Comparison of ENCODE assay signal across 1 cellular context in the genomic region with DNA sequence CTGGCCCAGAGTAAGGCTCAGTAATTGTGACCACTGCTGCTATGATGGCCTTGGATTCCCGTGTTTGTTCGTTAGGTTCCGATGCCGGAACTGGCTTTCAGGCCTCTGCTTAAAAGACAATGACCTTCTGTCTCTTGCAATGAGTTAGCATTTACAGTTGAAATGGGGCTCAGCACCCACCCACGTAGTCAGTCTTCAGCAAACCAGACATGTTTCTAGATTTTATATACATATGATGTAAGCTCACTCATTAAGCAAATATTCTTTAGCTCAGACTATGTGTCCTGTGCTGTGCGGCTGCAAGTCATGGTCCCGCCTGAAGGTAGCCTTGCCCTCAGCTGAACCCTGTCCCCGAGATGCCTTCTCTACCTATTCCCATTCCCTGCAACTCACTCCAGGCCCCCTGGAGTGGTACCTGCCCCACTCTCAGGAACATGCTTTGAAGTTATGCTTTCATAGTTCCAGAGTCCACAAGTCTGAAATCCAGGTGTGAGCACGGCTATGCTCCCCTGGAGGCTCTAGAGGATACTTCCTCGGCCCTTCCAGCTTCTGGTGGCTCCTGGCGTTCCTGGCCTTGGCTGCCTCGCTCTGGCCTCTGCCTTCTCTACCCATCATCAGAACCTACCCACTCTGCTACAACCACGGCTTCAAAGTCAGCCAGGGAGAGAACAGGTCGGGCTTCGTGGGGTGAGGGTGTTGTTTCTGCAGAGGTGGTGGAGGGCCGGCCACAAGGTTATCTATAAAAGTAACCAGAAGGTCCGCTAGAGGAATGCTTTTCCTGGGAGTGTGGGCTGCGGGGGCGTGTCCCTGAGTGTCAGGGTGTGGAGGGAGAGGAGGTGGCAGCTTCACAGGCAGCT.
TF ChIP-seq lines count a peak whose summit lies in the region.

No MANE protein-coding gene starts in this region.

TF ChIP-seq in HepG2, 621 proteins besides CTCF, POLR2A, EP300 and RAD21 (continued from another document and continues in another):
- TF ChIP-seq MTA1 (CRISPR knock-in tag; IDR thresholded peaks at IDR 0.05; ENCODE audit: borderline replicate concordance) (0 out of 2 replicates have a peak, but pooled peaks have one; percentile 33), ZFP36L1 (CRISPR knock-in tag; IDR thresholded peaks at IDR 0.05) (0 out of 2 replicates have a peak, but pooled peaks have one; percentile 35), NR1H2 (CRISPR knock-in tag; IDR thresholded peaks at IDR 0.05; ENCODE audit: borderline replicate concordance, low read depth) (no peak), UBTF (CRISPR knock-in tag; IDR thresholded peaks at IDR 0.05) (peak; percentile 32; the same call in 1 of the 2 replicates), ZNF460 (CRISPR knock-in tag; IDR thresholded peaks at IDR 0.05; ENCODE audit: borderline replicate concordance) (no peak), ZNF550 (CRISPR knock-in tag; IDR thresholded peaks at IDR 0.05; ENCODE audit: borderline replicate concordance) (no peak), HDAC2 (CRISPR knock-in tag; IDR thresholded peaks at IDR 0.05) (peak; percentile 36), ZFP37 (CRISPR knock-in tag; IDR thresholded peaks at IDR 0.05; ENCODE audit: borderline replicate concordance) (no peak), ZNF260 (CRISPR knock-in tag; IDR thresholded peaks at IDR 0.05; ENCODE audit: borderline replicate concordance, low read depth) (no peak), FLYWCH1 (CRISPR knock-in tag; IDR thresholded peaks at IDR 0.05) (no peak), ZNF430 (CRISPR knock-in tag; IDR thresholded peaks at IDR 0.05) (no peak; the same call in 1 of the 2 replicates), CAMTA2 (CRISPR knock-in tag; IDR thresholded peaks at IDR 0.05; ENCODE audit: borderline replicate concordance) (no peak), IRF2 (CRISPR knock-in tag; IDR thresholded peaks at IDR 0.05) (no peak), SSRP1 (CRISPR knock-in tag; IDR thresholded peaks at IDR 0.05) (0 out of 2 replicates have a peak, but pooled peaks have one; percentile 61), TFAP4 (IDR thresholded peaks at IDR 0.05; ENCODE audit: borderline replicate concordance, low read depth) (peak; percentile 27; the same call in 1 of the 2 replicates), HCFC1 (IDR thresholded peaks at IDR 0.05; ENCODE audit: low read depth, low read length) (no peak), ZNF326 (CRISPR knock-in tag; IDR thresholded peaks at IDR 0.05; ENCODE audit: borderline replicate concordance) (no peak), ARNTL (CRISPR knock-in tag; IDR thresholded peaks at IDR 0.05) (0 out of 2 replicates have a peak, but pooled peaks have one; percentile 35), ZBTB1 (CRISPR knock-in tag; IDR thresholded peaks at IDR 0.05; ENCODE audit: borderline replicate concordance) (no peak), NFYB (CRISPR knock-in tag; IDR thresholded peaks at IDR 0.05) (no peak), ZNF816 (CRISPR knock-in tag; IDR thresholded peaks at IDR 0.05; ENCODE audit: borderline replicate concordance) (no peak), CC2D1A (CRISPR knock-in tag; IDR thresholded peaks at IDR 0.05) (no peak), ZNF768 (CRISPR knock-in tag; IDR thresholded peaks at IDR 0.05) (no peak), GLI4 (CRISPR knock-in tag; IDR thresholded peaks at IDR 0.05; ENCODE audit: borderline replicate concordance) (no peak), RFX3 (CRISPR knock-in tag; IDR thresholded peaks at IDR 0.05) (no peak), ZNF432 (CRISPR knock-in tag; IDR thresholded peaks at IDR 0.05; ENCODE audit: borderline replicate concordance) (no peak), HOXA3 (CRISPR knock-in tag; IDR thresholded peaks at IDR 0.05) (peak; percentile 20; the same call in 1 of the 2 replicates), NRL (CRISPR knock-in tag; IDR thresholded peaks at IDR 0.05; ENCODE audit: borderline replicate concordance) (peak; percentile 52; the same call in 1 of the 2 replicates), MED8 (CRISPR knock-in tag; IDR thresholded peaks at IDR 0.05; ENCODE audit: insufficient replicate concordance) (no peak), ZNF414 (CRISPR knock-in tag; IDR thresholded peaks at IDR 0.05) (no peak), MBD4 (IDR thresholded peaks at IDR 0.05; ENCODE audit: borderline replicate concordance, low read length) (no peak), ZBTB8A (CRISPR knock-in tag; IDR thresholded peaks at IDR 0.05; ENCODE audit: borderline replicate concordance, low read depth) (no peak), ZNF644 (CRISPR knock-in tag; IDR thresholded peaks at IDR 0.05; ENCODE audit: low read depth) (0 out of 2 replicates have a peak, but pooled peaks have one; percentile 19), ZNF879 (CRISPR knock-in tag; IDR thresholded peaks at IDR 0.05) (no peak), SOX13 (IDR thresholded peaks at IDR 0.05) (no peak), SOX13 (CRISPR knock-in tag; conservative IDR thresholded peaks at IDR 0.05 in 1 of 2, IDR thresholded peaks at IDR 0.05 in 1 of 2) (peak in 1 of 2 experiments; percentile 52; a peak in 1 of 4 replicates), CBX2 (IDR thresholded peaks at IDR 0.05; ENCODE audit: low read depth, low read length) (no peak), CBX2 (CRISPR knock-in tag; IDR thresholded peaks at IDR 0.05; ENCODE audit: low read depth) (no peak), ZMYM3 (CRISPR knock-in tag; IDR thresholded peaks at IDR 0.05) (no peak), ZBTB14 (CRISPR knock-in tag; IDR thresholded peaks at IDR 0.05) (no peak), EZH2 (conservative IDR thresholded peaks at IDR 0.05; ENCODE audit: low read depth, low read length) (no peak), NBN (conservative IDR thresholded peaks at IDR 0.05) (no peak), ZNF33B (CRISPR knock-in tag; IDR thresholded peaks at IDR 0.05) (no peak), NKX3-1 (CRISPR knock-in tag; IDR thresholded peaks at IDR 0.05) (no peak), SYNCRIP (IDR thresholded peaks at IDR 0.05; ENCODE audit: insufficient read depth, low read depth, low read length) (no peak), EEA1 (CRISPR knock-in tag; IDR thresholded peaks at IDR 0.05; ENCODE audit: borderline replicate concordance) (no peak), ZNF883 (CRISPR knock-in tag; IDR thresholded peaks at IDR 0.05; ENCODE audit: not compliant biosample characterization) (no peak)
- TF ChIP-seq, protein P1, sequence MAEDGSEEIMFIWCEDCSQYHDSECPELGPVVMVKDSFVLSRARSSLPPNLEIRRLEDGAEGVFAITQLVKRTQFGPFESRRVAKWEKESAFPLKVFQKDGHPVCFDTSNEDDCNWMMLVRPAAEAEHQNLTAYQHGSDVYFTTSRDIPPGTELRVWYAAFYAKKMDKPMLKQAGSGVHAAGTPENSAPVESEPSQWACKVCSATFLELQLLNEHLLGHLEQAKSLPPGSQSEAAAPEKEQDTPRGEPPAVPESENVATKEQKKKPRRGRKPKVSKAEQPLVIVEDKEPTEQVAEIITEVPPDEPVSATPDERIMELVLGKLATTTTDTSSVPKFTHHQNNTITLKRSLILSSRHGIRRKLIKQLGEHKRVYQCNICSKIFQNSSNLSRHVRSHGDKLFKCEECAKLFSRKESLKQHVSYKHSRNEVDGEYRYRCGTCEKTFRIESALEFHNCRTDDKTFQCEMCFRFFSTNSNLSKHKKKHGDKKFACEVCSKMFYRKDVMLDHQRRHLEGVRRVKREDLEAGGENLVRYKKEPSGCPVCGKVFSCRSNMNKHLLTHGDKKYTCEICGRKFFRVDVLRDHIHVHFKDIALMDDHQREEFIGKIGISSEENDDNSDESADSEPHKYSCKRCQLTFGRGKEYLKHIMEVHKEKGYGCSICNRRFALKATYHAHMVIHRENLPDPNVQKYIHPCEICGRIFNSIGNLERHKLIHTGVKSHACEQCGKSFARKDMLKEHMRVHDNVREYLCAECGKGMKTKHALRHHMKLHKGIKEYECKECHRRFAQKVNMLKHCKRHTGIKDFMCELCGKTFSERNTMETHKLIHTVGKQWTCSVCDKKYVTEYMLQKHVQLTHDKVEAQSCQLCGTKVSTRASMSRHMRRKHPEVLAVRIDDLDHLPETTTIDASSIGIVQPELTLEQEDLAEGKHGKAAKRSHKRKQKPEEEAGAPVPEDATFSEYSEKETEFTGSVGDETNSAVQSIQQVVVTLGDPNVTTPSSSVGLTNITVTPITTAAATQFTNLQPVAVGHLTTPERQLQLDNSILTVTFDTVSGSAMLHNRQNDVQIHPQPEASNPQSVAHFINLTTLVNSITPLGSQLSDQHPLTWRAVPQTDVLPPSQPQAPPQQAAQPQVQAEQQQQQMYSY (CRISPR knock-in tag; IDR thresholded peaks at IDR 0.05): no peak
- TF ChIP-seq, protein P2, sequence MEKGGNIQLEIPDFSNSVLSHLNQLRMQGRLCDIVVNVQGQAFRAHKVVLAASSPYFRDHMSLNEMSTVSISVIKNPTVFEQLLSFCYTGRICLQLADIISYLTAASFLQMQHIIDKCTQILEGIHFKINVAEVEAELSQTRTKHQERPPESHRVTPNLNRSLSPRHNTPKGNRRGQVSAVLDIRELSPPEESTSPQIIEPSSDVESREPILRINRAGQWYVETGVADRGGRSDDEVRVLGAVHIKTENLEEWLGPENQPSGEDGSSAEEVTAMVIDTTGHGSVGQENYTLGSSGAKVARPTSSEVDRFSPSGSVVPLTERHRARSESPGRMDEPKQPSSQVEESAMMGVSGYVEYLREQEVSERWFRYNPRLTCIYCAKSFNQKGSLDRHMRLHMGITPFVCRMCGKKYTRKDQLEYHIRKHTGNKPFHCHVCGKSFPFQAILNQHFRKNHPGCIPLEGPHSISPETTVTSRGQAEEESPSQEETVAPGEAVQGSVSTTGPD (CRISPR knock-in tag; IDR thresholded peaks at IDR 0.05): 0 out of 2 replicates have a peak, but pooled peaks have one; percentile 51
- TF ChIP-seq, protein P3, sequence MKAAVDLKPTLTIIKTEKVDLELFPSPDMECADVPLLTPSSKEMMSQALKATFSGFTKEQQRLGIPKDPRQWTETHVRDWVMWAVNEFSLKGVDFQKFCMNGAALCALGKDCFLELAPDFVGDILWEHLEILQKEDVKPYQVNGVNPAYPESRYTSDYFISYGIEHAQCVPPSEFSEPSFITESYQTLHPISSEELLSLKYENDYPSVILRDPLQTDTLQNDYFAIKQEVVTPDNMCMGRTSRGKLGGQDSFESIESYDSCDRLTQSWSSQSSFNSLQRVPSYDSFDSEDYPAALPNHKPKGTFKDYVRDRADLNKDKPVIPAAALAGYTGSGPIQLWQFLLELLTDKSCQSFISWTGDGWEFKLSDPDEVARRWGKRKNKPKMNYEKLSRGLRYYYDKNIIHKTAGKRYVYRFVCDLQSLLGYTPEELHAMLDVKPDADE (CRISPR knock-in tag; IDR thresholded peaks at IDR 0.05): no peak
- TF ChIP-seq, protein P4, sequence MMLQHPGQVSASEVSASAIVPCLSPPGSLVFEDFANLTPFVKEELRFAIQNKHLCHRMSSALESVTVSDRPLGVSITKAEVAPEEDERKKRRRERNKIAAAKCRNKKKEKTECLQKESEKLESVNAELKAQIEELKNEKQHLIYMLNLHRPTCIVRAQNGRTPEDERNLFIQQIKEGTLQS (CRISPR knock-in tag; IDR thresholded peaks at IDR 0.05): no peak
